In genomic region chr2:467543-467891, GRCh38 we compare ENCODE assay signal across 20 cellular contexts.
DNase-seq lines count a peak whose midpoint lies in the region; ATAC-seq and TF ChIP-seq lines count a peak whose summit lies in the region.
"Had no signal": no experiment of that assay in that cellular context is flagged by ENCODE, and none has a peak within 500 bp of the region (broad histone marks: within the 10 kb centered on the region; RNA-seq: fewer than 3 reads in every experiment).

No MANE protein-coding gene starts in this region.

- H3K27me3 Mint-ChIP-seq in CD8-positive, alpha-beta T cell (ENCODE audit: low read depth), result peaks cover 33% of the 10 kb centered on the region
- peaks cover 5% of the 10 kb centered on the region for H3K27me3 Mint-ChIP-seq in glutamatergic neuron (ENCODE audit: unreplicated experiment)

- POLR2A ChIA-PET in CD8-positive, alpha-beta T cell (lab: Charles Lee), result no interaction called here

- no peak overlapping the region for H3K4me3 ChIP-seq in CD8-positive, alpha-beta T cell (ENCODE audit: low read depth, low read length)
- H3K4me3 ChIP-seq in NT2/D1 (ENCODE audit: insufficient read length, low read depth), result peak overlapping the region; percentile 50
- H3K4me3 ChIP-seq in neural cell (ENCODE audit: low read length), result peak overlapping the region; percentile 66
- H3K4me3 ChIP-seq: GM12878 had no signal

- H3K27ac Mint-ChIP-seq in CD8-positive, alpha-beta T cell, result no peak overlapping the region
- H3K27ac Mint-ChIP-seq in glutamatergic neuron (ENCODE audit: unreplicated experiment), result no peak overlapping the region
- H3K27ac Mint-ChIP-seq: immature natural killer cell had no signal

- no peaks in the 10 kb centered on the region for H3K36me3 ChIP-seq in CD8-positive, alpha-beta T cell (ENCODE audit: insufficient read depth, low read length)
- H3K36me3 ChIP-seq in NT2/D1 (ENCODE audit: insufficient read depth, insufficient read length, low read length) (no peaks in the 10 kb centered on the region), neural cell (ENCODE audit: insufficient read depth, low read length) (no peaks in the 10 kb centered on the region)
- H3K36me3 ChIP-seq: pancreas, Peyer's patch had no signal

- intact Hi-C loops in CD8-positive, alpha-beta T cell (cut with DNase I, micrococcal nuclease), result no loop called here
- intact Hi-C loops in left colon (cut with DNase I, micrococcal nuclease), result no loop called here

- no peak for TF ChIP-seq EP300 in neural cell (conservative IDR thresholded peaks at IDR 0.05; ENCODE audit: poor library complexity, severe bottlenecking)

- no peaks in the 10 kb centered on the region for H3K4me1 ChIP-seq in CD8-positive, alpha-beta T cell (ENCODE audit: insufficient read depth, low read length)
- H3K4me1 ChIP-seq in NT2/D1 (ENCODE audit: insufficient read depth, insufficient read length), result peaks cover 5% of the 10 kb centered on the region
- H3K4me1 ChIP-seq: Caco-2, pancreas had no signal

- TF ChIP-seq RAD21 in neural cell (conservative IDR thresholded peaks at IDR 0.05), result no peak

- H3F3A ChIP-seq in neural cell (ENCODE audit: insufficient read depth, low read length, poor library complexity, severe bottlenecking), result no peaks in the 10 kb centered on the region

- no peak for ATAC-seq in CD8-positive, alpha-beta T cell
- no peak for ATAC-seq in left colon
- no peak for ATAC-seq in HG03039 (IDR thresholded peaks at IDR 0.05; ENCODE audit: unreplicated experiment)
- ATAC-seq: GM12878 had no signal

- no peak for DNase-seq in CD8-positive, alpha-beta T cell
- no peak for DNase-seq in NT2/D1 (ENCODE audit: low read depth, low spot score)
- no peak for DNase-seq in glutamatergic neuron
- no peak for DNase-seq in left colon
- no peak for DNase-seq in NCI-H1048 (lab: John Stamatoyannopoulos, UW)
- no peak for DNase-seq in activated CD8-positive, alpha-beta memory T cell treated with anti-CD3 and anti-CD28 coated beads, Interleukin-2, amount 50 U/mL, for 4 hours
- DNase-seq: activated CD4-positive, alpha-beta T cell treated with anti-CD3 and anti-CD28 coated beads for 1 hour; Caco-2; effector memory CD4-positive, alpha-beta T cell; GOT3; immature natural killer cell; NCI-H2081; NCI-H69; pancreas; Peyer's patch; small intestine; stimulated activated naive CD4-positive, alpha-beta T cell had no signal

- peaks cover 1% of the 10 kb centered on the region for H3K9me3 Mint-ChIP-seq in CD8-positive, alpha-beta T cell
- peaks cover 3% of the 10 kb centered on the region for H3K9me3 Mint-ChIP-seq in glutamatergic neuron (ENCODE audit: unreplicated experiment)

- no peaks in the 10 kb centered on the region for H3K79me2 ChIP-seq in neural cell (replicated peaks; ENCODE audit: insufficient read depth, low read length)

- H3K4me1 Mint-ChIP-seq in CD8-positive, alpha-beta T cell (ENCODE audit: low read depth), result peaks cover 9% of the 10 kb centered on the region
- peaks cover 3% of the 10 kb centered on the region for H3K4me1 Mint-ChIP-seq in glutamatergic neuron (ENCODE audit: low read depth, unreplicated experiment)

- H3K9ac ChIP-seq in NT2/D1 (ENCODE audit: insufficient read length, low read depth) (peak overlapping the region; percentile 76), neural cell (ENCODE audit: low read length) (no peak overlapping the region)

- H4K20me1 ChIP-seq in neural cell (ENCODE audit: insufficient read depth), result no peaks in the 10 kb centered on the region

- no peaks in the 10 kb centered on the region for H3K9me2 ChIP-seq in neural cell (ENCODE audit: insufficient read depth, low read length)

- no peaks in the 10 kb centered on the region for H3K36me3 Mint-ChIP-seq in CD8-positive, alpha-beta T cell
- H3K36me3 Mint-ChIP-seq in glutamatergic neuron (ENCODE audit: unreplicated experiment), result no peaks in the 10 kb centered on the region
- H3K36me3 Mint-ChIP-seq: immature natural killer cell had no signal

- H2AFZ ChIP-seq in neural cell (ENCODE audit: low read depth, low read length), result no peak overlapping the region

- H3K27me3 ChIP-seq in CD8-positive, alpha-beta T cell (ENCODE audit: insufficient read depth, low read length), result no peaks in the 10 kb centered on the region
- peaks cover 24% of the 10 kb centered on the region for H3K27me3 ChIP-seq in NT2/D1 (ENCODE audit: insufficient read depth, insufficient read length)
- peaks cover 35% of the 10 kb centered on the region for H3K27me3 ChIP-seq in neural cell (ENCODE audit: insufficient read depth, low read depth, low read length)

- CTCF ChIA-PET in CD8-positive, alpha-beta T cell (lab: Charles Lee), result interaction anchor here (1.2 to 1.3 kb wide), 2 partner anchors 17 to 74 kb away, joined by 3 to 5 read pairs; no protein-coding TSS in a partner anchor

- H3K9me3 ChIP-seq in CD8-positive, alpha-beta T cell (ENCODE audit: low read length), result no peaks in the 10 kb centered on the region
- H3K9me3 ChIP-seq in NT2/D1 (ENCODE audit: insufficient read depth, low read length) (no peaks in the 10 kb centered on the region), neural cell (ENCODE audit: low read length) (no peaks in the 10 kb centered on the region)
- H3K9me3 ChIP-seq: Caco-2, pancreas had no signal

- no peak for TF ChIP-seq CTCF in CD8-positive, alpha-beta T cell (IDR thresholded peaks at IDR 0.05)
- no peak for TF ChIP-seq CTCF in glutamatergic neuron (IDR thresholded peaks at IDR 0.05; ENCODE audit: partially characterized antibody, unreplicated experiment)
- no peak for TF ChIP-seq CTCF in neural cell (IDR thresholded peaks at IDR 0.05; ENCODE audit: poor library complexity, severe bottlenecking)

- H3K27ac ChIP-seq in CD8-positive, alpha-beta T cell (ENCODE audit: low read depth, low read length), result no peak overlapping the region
- no peak overlapping the region for H3K27ac ChIP-seq in neural cell (ENCODE audit: low read length)
- H3K27ac ChIP-seq: pancreas, Peyer's patch had no signal

- no peak overlapping the region for H3K4me2 ChIP-seq in neural cell (ENCODE audit: low read length)

- peak overlapping the region; percentile 29 for H3K4me3 Mint-ChIP-seq in CD8-positive, alpha-beta T cell
- peak overlapping the region; percentile 89 for H3K4me3 Mint-ChIP-seq in glutamatergic neuron (ENCODE audit: unreplicated experiment)

TF ChIP-seq in neural cell, 6 proteins besides CTCF, POLR2A, EP300 and RAD21:
- TF ChIP-seq POLR2AphosphoS5 (IDR thresholded peaks at IDR 0.05) (no peak), SMC3 (conservative IDR thresholded peaks at IDR 0.05; ENCODE audit: poor library complexity) (no peak), REST (IDR thresholded peaks at IDR 0.05; ENCODE audit: borderline replicate concordance) (no peak), MXI1 (conservative IDR thresholded peaks at IDR 0.05; ENCODE audit: poor library complexity, severe bottlenecking) (no peak), TAF1 (IDR thresholded peaks at IDR 0.05; ENCODE audit: low read depth) (no peak), EZH2 (IDR thresholded peaks at IDR 0.05; ENCODE audit: borderline replicate concordance, insufficient read depth, low read length, poor library complexity, severe bottlenecking) (no peak)
